Comparison of ENCODE assay signal across 23 cellular contexts in the genomic region with DNA sequence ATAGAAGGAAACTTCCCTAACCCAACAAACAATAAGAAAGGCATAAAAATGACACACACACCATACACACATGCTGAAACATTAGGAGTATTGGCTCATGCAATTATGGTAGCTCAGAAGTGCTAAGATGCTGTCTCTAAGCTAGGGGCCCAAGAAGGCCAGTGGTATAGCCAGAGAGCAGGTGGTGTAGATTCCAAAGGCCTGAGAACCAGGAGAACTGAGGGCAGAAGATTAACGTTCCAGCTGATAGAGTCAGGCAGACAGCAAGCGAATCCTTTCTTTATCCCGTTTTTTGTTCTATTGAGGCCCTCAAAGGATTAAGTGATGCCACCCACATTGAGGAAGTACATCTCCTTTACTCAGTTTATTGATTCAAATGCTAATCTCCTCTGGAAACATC.
DNase-seq lines count a peak whose midpoint lies in the region; ATAC-seq and TF ChIP-seq lines count a peak whose summit lies in the region.
"Had no signal": no experiment of that assay in that cellular context is flagged by ENCODE, and none has a peak within 500 bp of the region (broad histone marks: within the 10 kb centered on the region; RNA-seq: fewer than 3 reads in every experiment).

No MANE protein-coding gene starts in this region.

- H3K4me3 ChIP-seq in neural progenitor cell: no peak overlapping the region
- H3K4me3 ChIP-seq in esophagus muscularis mucosa: no peak overlapping the region
- H3K4me3 ChIP-seq: A549; BLaER1 treated with 17β-estradiol and CSF1 and Interleukin-3, amounts not matched to agents 10 nM and 100 nM; GM12878; GM23338 had no signal

- H3K36me3 ChIP-seq in neural progenitor cell: no peaks in the 10 kb centered on the region
- no peaks in the 10 kb centered on the region for H3K36me3 ChIP-seq in esophagus muscularis mucosa
- H3K36me3 ChIP-seq: BLaER1 treated with 17β-estradiol and CSF1 and Interleukin-3, amounts not matched to agents 10 nM and 100 nM had no signal

- H3K4me1 ChIP-seq in neural progenitor cell: peaks cover 9% of the 10 kb centered on the region
- peaks cover 6 to 8% (median 7%) of the 10 kb centered on the region in 4 donors for H3K4me1 ChIP-seq in esophagus muscularis mucosa
- H3K4me1 ChIP-seq: BE2C had no signal

- peaks cover 6% of the 10 kb centered on the region for H3K79me2 ChIP-seq in neural progenitor cell (ENCODE audit: low read depth)

- H3K4me1 Mint-ChIP-seq in activated CD4-positive, alpha-beta T cell treated with anti-CD3 and anti-CD28 coated beads, Interleukin-2, amount 10 ng/mL, durations not matched to agents 24 days and 14 days: peaks cover 16% of the 10 kb centered on the region
- peaks cover 8% of the 10 kb centered on the region for H3K4me1 Mint-ChIP-seq in neural progenitor cell
- peaks cover 6% of the 10 kb centered on the region for H3K4me1 Mint-ChIP-seq in activated CD8-positive, alpha-beta T cell treated with anti-CD3 and anti-CD28 coated beads, Interleukin-2, amount 10 ng/mL, durations not matched to agents 7 days and 5 days (ENCODE audit: low read depth)

- peaks cover 9% of the 10 kb centered on the region for H3K9me3 Mint-ChIP-seq in activated CD4-positive, alpha-beta T cell treated with anti-CD3 and anti-CD28 coated beads, Interleukin-2, amount 10 ng/mL, durations not matched to agents 24 days and 14 days
- H3K9me3 Mint-ChIP-seq in neural progenitor cell: no peaks in the 10 kb centered on the region
- H3K9me3 Mint-ChIP-seq in activated CD8-positive, alpha-beta T cell treated with anti-CD3 and anti-CD28 coated beads, Interleukin-2, amount 10 ng/mL, durations not matched to agents 7 days and 5 days (ENCODE audit: insufficient read depth): no peaks in the 10 kb centered on the region
- H3K9me3 Mint-ChIP-seq: CD4-positive, alpha-beta T cell; CD8-positive, alpha-beta memory T cell; GM23338 had no signal

- no peaks in the 10 kb centered on the region for H3F3A ChIP-seq in neural progenitor cell (ENCODE audit: low read depth)

- peaks cover 3% of the 10 kb centered on the region for H3K36me3 Mint-ChIP-seq in activated CD4-positive, alpha-beta T cell treated with anti-CD3 and anti-CD28 coated beads, Interleukin-2, amount 10 ng/mL, durations not matched to agents 24 days and 14 days (ENCODE audit: low read depth)
- no peaks in the 10 kb centered on the region for H3K36me3 Mint-ChIP-seq in neural progenitor cell
- H3K36me3 Mint-ChIP-seq in activated CD8-positive, alpha-beta T cell treated with anti-CD3 and anti-CD28 coated beads, Interleukin-2, amount 10 ng/mL, durations not matched to agents 7 days and 5 days (ENCODE audit: low read depth): no peaks in the 10 kb centered on the region
- H3K36me3 Mint-ChIP-seq: CD14-positive monocyte had no signal

- H3K9ac ChIP-seq in neural progenitor cell: no peak overlapping the region
- H3K9ac ChIP-seq: BLaER1 treated with 17β-estradiol and CSF1 and Interleukin-3, amounts not matched to agents 10 nM and 100 nM had no signal

- H2AFZ ChIP-seq in neural progenitor cell (replicated peaks): no peak overlapping the region
- H2AFZ ChIP-seq: GM23338 had no signal

- POLR2A ChIA-PET in activated CD8-positive, alpha-beta T cell treated with anti-CD3 and anti-CD28 coated beads, Interleukin-2, amount 10 ng/mL, durations not matched to agents 7 days and 5 days (lab: Charles Lee): no interaction called here

- H3K4me3 Mint-ChIP-seq in activated CD4-positive, alpha-beta T cell treated with anti-CD3 and anti-CD28 coated beads, Interleukin-2, amount 10 ng/mL, durations not matched to agents 24 days and 14 days: no peak overlapping the region
- no peak overlapping the region for H3K4me3 Mint-ChIP-seq in neural progenitor cell
- no peak overlapping the region for H3K4me3 Mint-ChIP-seq in activated CD8-positive, alpha-beta T cell treated with anti-CD3 and anti-CD28 coated beads, Interleukin-2, amount 10 ng/mL, durations not matched to agents 7 days and 5 days
- H3K4me3 Mint-ChIP-seq: CD14-positive monocyte; CD4-positive, alpha-beta T cell; CD8-positive, alpha-beta memory T cell; GM23338; H9 had no signal

- no peak for ATAC-seq in activated CD8-positive, alpha-beta T cell treated with anti-CD3 and anti-CD28 coated beads, Interleukin-2, amount 10 ng/mL, durations not matched to agents 7 days and 5 days
- ATAC-seq: A549, GM12878, GM23338, HCT116 had no signal

- no peaks in the 10 kb centered on the region for H3K9me3 ChIP-seq in neural progenitor cell (ENCODE audit: low read depth)
- no peaks in the 10 kb centered on the region for H3K9me3 ChIP-seq in esophagus muscularis mucosa
- H3K9me3 ChIP-seq: A549; BE2C; BLaER1 treated with 17β-estradiol and CSF1 and Interleukin-3, amounts not matched to agents 10 nM and 100 nM had no signal

- peaks cover 2% of the 10 kb centered on the region for H4K20me1 ChIP-seq in neural progenitor cell (ENCODE audit: low read depth)

- peak; percentile 36 for DNase-seq in activated CD4-positive, alpha-beta T cell treated with anti-CD3 and anti-CD28 coated beads, Interleukin-2, amount 10 ng/mL, durations not matched to agents 24 days and 14 days
- DNase-seq in activated CD4-positive, alpha-beta T cell treated with anti-CD3 and anti-CD28 coated beads for 4 hours: no peak
- DNase-seq in myocyte (ENCODE audit: low read depth) (peak; percentile 26), neural progenitor cell (ENCODE audit: low spot score) (peak; percentile 49), esophagus muscularis mucosa (ENCODE audit: extremely low spot score) (no peak)
- DNase-seq in activated CD8-positive, alpha-beta T cell treated with anti-CD3 and anti-CD28 coated beads, Interleukin-2, amount 10 ng/mL, durations not matched to agents 7 days and 5 days: no peak
- DNase-seq: 8988T; ACHN; AML-193; BE2C; CD4-positive, alpha-beta T cell; CD8-positive, alpha-beta memory T cell; DMS 273 treated with DMSO at 0.1 percent for 48 hours; DMS79; EL; GDM1; H9 had no signal

- peaks cover 7% of the 10 kb centered on the region for H3K27me3 Mint-ChIP-seq in activated CD4-positive, alpha-beta T cell treated with anti-CD3 and anti-CD28 coated beads, Interleukin-2, amount 10 ng/mL, durations not matched to agents 24 days and 14 days
- peaks cover 4% of the 10 kb centered on the region for H3K27me3 Mint-ChIP-seq in neural progenitor cell (ENCODE audit: insufficient read depth, low read depth)
- peaks cover 6% of the 10 kb centered on the region for H3K27me3 Mint-ChIP-seq in activated CD8-positive, alpha-beta T cell treated with anti-CD3 and anti-CD28 coated beads, Interleukin-2, amount 10 ng/mL, durations not matched to agents 7 days and 5 days (ENCODE audit: low read depth)
- H3K27me3 Mint-ChIP-seq: CD4-positive, alpha-beta T cell; CD8-positive, alpha-beta memory T cell had no signal

- 83% methylated on average over 3 of the region's 3 CpGs for WGBS in esophagus muscularis mucosa

- intact Hi-C loops in activated CD4-positive, alpha-beta T cell treated with anti-CD3 and anti-CD28 coated beads, Interleukin-2, amount 10 ng/mL, durations not matched to agents 24 days and 14 days (cut with micrococcal nuclease): loop anchor here (5.0 to 10.0 kb wide), 4 partner anchors 414 to 1404 kb away; no protein-coding TSS in a partner anchor
- intact Hi-C loops in esophagus muscularis mucosa (cut with DNase I): no loop called here

- CTCF ChIA-PET in activated CD8-positive, alpha-beta T cell treated with anti-CD3 and anti-CD28 coated beads, Interleukin-2, amount 10 ng/mL, durations not matched to agents 7 days and 5 days (lab: Charles Lee): interaction anchor here (1.4 to 1.5 kb wide), 2 partner anchors 399 to 606 kb away, joined by 3 read pairs; no protein-coding TSS in a partner anchor

- TF ChIP-seq EP300 in esophagus muscularis mucosa (IDR thresholded peaks at IDR 0.05): no peak

- no peak for TF ChIP-seq POLR2A in esophagus muscularis mucosa (IDR thresholded peaks at IDR 0.05; ENCODE audit: low read depth)

- H3K27ac Mint-ChIP-seq in activated CD4-positive, alpha-beta T cell treated with anti-CD3 and anti-CD28 coated beads, Interleukin-2, amount 10 ng/mL, durations not matched to agents 24 days and 14 days: no peak overlapping the region
- H3K27ac Mint-ChIP-seq in neural progenitor cell: no peak overlapping the region
- H3K27ac Mint-ChIP-seq in activated CD8-positive, alpha-beta T cell treated with anti-CD3 and anti-CD28 coated beads, Interleukin-2, amount 10 ng/mL, durations not matched to agents 7 days and 5 days: no peak overlapping the region
- H3K27ac Mint-ChIP-seq: CD14-positive monocyte; CD4-positive, alpha-beta T cell; CD8-positive, alpha-beta memory T cell; GM23338; H9 had no signal

- no peak for TF ChIP-seq CTCF in neural progenitor cell (IDR thresholded peaks at IDR 0.05)
- no peak for TF ChIP-seq CTCF in esophagus muscularis mucosa (IDR thresholded peaks at IDR 0.05)

- H3K27me3 ChIP-seq in neural progenitor cell (no peaks in the 10 kb centered on the region), esophagus muscularis mucosa (no peaks in the 10 kb centered on the region)
- H3K27me3 ChIP-seq: BE2C; BLaER1 treated with 17β-estradiol and CSF1 and Interleukin-3, amounts not matched to agents 10 nM and 100 nM had no signal

- H3K4me2 ChIP-seq in neural progenitor cell: peak overlapping the region; percentile 48
- H3K4me2 ChIP-seq: A549; BLaER1 treated with 17β-estradiol and CSF1 and Interleukin-3, amounts not matched to agents 10 nM and 100 nM; GM23338 had no signal

- H3K27ac ChIP-seq in neural progenitor cell (no peak overlapping the region), esophagus muscularis mucosa (replicated peaks in 1 of 4) (no peak overlapping the region)
- H3K27ac ChIP-seq: A549; BLaER1 treated with 17β-estradiol and CSF1 and Interleukin-3, amounts not matched to agents 10 nM and 100 nM had no signal

Comparison
In these comparisons a context has a peak if more than half of its experiments do, and no peak if none do; other contexts are left out.
1. DNase-seq: peak in activated CD4-positive, alpha-beta T cell treated with anti-CD3 and anti-CD28 coated beads, Interleukin-2, amount 10 ng/mL, durations not matched to agents 24 days and 14 days (single experiment), myocyte (single experiment) and neural progenitor cell (single experiment); none in activated CD4-positive, alpha-beta T cell treated with anti-CD3 and anti-CD28 coated beads for 4 hours (0 of 2), activated CD8-positive, alpha-beta T cell treated with anti-CD3 and anti-CD28 coated beads, Interleukin-2, amount 10 ng/mL, durations not matched to agents 7 days and 5 days (single experiment) and esophagus muscularis mucosa (single experiment).